In genomic region chr2:24047703-24048033, GRCh38 we compare ENCODE assay signal across 1 cellular context.
TF ChIP-seq lines count a peak whose summit lies in the region.

No MANE protein-coding gene starts in this region.

TF ChIP-seq in HepG2, 621 proteins besides CTCF, POLR2A, EP300 and RAD21 (continues in another document):
- TF ChIP-seq ZNF230 (CRISPR knock-in tag; IDR thresholded peaks at IDR 0.05) (0 out of 2 replicates have a peak, but pooled peaks have one; percentile 11), HMG20B (CRISPR knock-in tag; conservative IDR thresholded peaks at IDR 0.05) (0 out of 2 replicates have a peak, but pooled peaks have one; percentile 7), ZNF446 (CRISPR knock-in tag; IDR thresholded peaks at IDR 0.05) (0 out of 2 replicates have a peak, but pooled peaks have one; percentile 33), ZNF430 (CRISPR knock-in tag; IDR thresholded peaks at IDR 0.05) (0 out of 2 replicates have a peak, but pooled peaks have one; percentile 26), ZNF468 (CRISPR knock-in tag; IDR thresholded peaks at IDR 0.05) (no peak), DMAP1 (CRISPR knock-in tag; IDR thresholded peaks at IDR 0.05) (peak; percentile 75; the same call in 1 of the 2 replicates), UBTF (CRISPR knock-in tag; IDR thresholded peaks at IDR 0.05) (peak; percentile 4; the same call in 1 of the 2 replicates), ATF7-NPFF (CRISPR knock-in tag; IDR thresholded peaks at IDR 0.05; ENCODE audit: low read depth) (no peak), MBD4 (IDR thresholded peaks at IDR 0.05; ENCODE audit: borderline replicate concordance, low read length) (no peak), ZZZ3 (CRISPR knock-in tag; IDR thresholded peaks at IDR 0.05; ENCODE audit: borderline replicate concordance) (no peak), ZNF501 (CRISPR knock-in tag; IDR thresholded peaks at IDR 0.05) (peak; percentile 77), ERF (CRISPR knock-in tag; IDR thresholded peaks at IDR 0.05) (0 out of 2 replicates have a peak, but pooled peaks have one; percentile 14), ZNF75D (CRISPR knock-in tag; IDR thresholded peaks at IDR 0.05; ENCODE audit: borderline replicate concordance) (0 out of 2 replicates have a peak, but pooled peaks have one; percentile 5), ZNF768 (CRISPR knock-in tag; IDR thresholded peaks at IDR 0.05) (peak; percentile 72), HMG20A (CRISPR knock-in tag; IDR thresholded peaks at IDR 0.05; ENCODE audit: borderline replicate concordance) (0 out of 2 replicates have a peak, but pooled peaks have one; percentile 2), THAP9 (CRISPR knock-in tag; IDR thresholded peaks at IDR 0.05; ENCODE audit: borderline replicate concordance) (peak; percentile 22; the same call in 1 of the 2 replicates), THAP11 (CRISPR knock-in tag; IDR thresholded peaks at IDR 0.05) (peak; percentile 3; the same call in 1 of the 2 replicates), ZNF609 (CRISPR knock-in tag; IDR thresholded peaks at IDR 0.05; ENCODE audit: borderline replicate concordance) (no peak), ZHX2 (IDR thresholded peaks at IDR 0.05; ENCODE audit: low read depth) (0 out of 2 replicates have a peak, but pooled peaks have one; percentile 20), ZHX2 (CRISPR knock-in tag; IDR thresholded peaks at IDR 0.05; ENCODE audit: borderline replicate concordance) (no peak), ZNF512 (CRISPR knock-in tag; IDR thresholded peaks at IDR 0.05) (no peak), BCL3 (CRISPR knock-in tag; IDR thresholded peaks at IDR 0.05) (peak; percentile 50; the same call in 1 of the 2 replicates), CREB1 (IDR thresholded peaks at IDR 0.05) (no peak), CREB1 (CRISPR knock-in tag; IDR thresholded peaks at IDR 0.05) (no peak), ZNF331 (CRISPR knock-in tag; IDR thresholded peaks at IDR 0.05) (peak; percentile 2; the same call in 1 of the 2 replicates), RCOR2 (CRISPR knock-in tag; IDR thresholded peaks at IDR 0.05) (peak; percentile 47; the same call in 1 of the 2 replicates), ZNF317 (CRISPR knock-in tag; IDR thresholded peaks at IDR 0.05) (0 out of 2 replicates have a peak, but pooled peaks have one; percentile 3), DNMT3B (CRISPR knock-in tag; conservative IDR thresholded peaks at IDR 0.05) (no peak), GFI1 (CRISPR knock-in tag; IDR thresholded peaks at IDR 0.05; ENCODE audit: borderline replicate concordance) (peak; percentile 16; the same call in 1 of the 2 replicates), ZNF687 (CRISPR knock-in tag; IDR thresholded peaks at IDR 0.05) (peak; percentile 18; the same call in 1 of the 2 replicates)
